In genomic region chr11:60924110-60924905, GRCh38 we compare ENCODE assay signal across 8 cellular contexts. TPM values are rescaled to one million over a fixed set of nuclear protein-coding genes. Genes with fewer than 3 reads are reported as not detected.
DNase-seq lines count a peak whose midpoint lies in the region; ATAC-seq and TF ChIP-seq lines count a peak whose summit lies in the region.

TMEM132A (plus strand) TSS chr11:60924460; CDS start chr11:60924634, 174 bp downstream.

- no peaks in the 10 kb centered on the region for H3K9me3 ChIP-seq in BE2C
- no peaks in the 10 kb centered on the region for H3K9me3 ChIP-seq in vagina

- no peaks in the 10 kb centered on the region for H3K27me3 ChIP-seq in BE2C
- no peaks in the 10 kb centered on the region for H3K27me3 ChIP-seq in vagina

- peaks cover 39% of the 10 kb centered on the region for H3K36me3 Mint-ChIP-seq in activated CD4-positive, alpha-beta memory T cell treated with anti-CD3 and anti-CD28 coated beads for 36 hours

- H3K27ac ChIP-seq in vagina, result peak within 1 kb of the TSS; percentile 35

- H3K4me3 ChIP-seq in BE2C (ENCODE audit: low read depth, low read length), result peak within 1 kb of the TSS; percentile 70
- H3K4me3 ChIP-seq in fibroblast of mammary gland (ENCODE audit: control insufficient read depth, low read depth, low read length), result peak within 1 kb of the TSS; percentile 48
- peak within 1 kb of the TSS; percentile 60 to 70 for H3K4me3 ChIP-seq in vagina

- H3K4me1 ChIP-seq in BE2C (peaks cover 3% of the 10 kb centered on the region; the same call in 1 of the 2 replicates), vagina (peaks cover 30% of the 10 kb centered on the region)

- no peak within 1 kb of the TSS for H3K27ac Mint-ChIP-seq in activated CD4-positive, alpha-beta memory T cell treated with anti-CD3 and anti-CD28 coated beads for 36 hours

- peak; percentile 80 for DNase-seq in BE2C
- DNase-seq in NCI-H187 (lab: John Stamatoyannopoulos, UW), result peak; percentile 41 to 78
- no peak for DNase-seq in activated CD4-positive, alpha-beta memory T cell treated with anti-CD3 and anti-CD28 coated beads for 36 hours
- peak; percentile 54 for DNase-seq in fibroblast of mammary gland (ENCODE audit: low read depth)
- DNase-seq in myocyte (ENCODE audit: low read depth), result peak; percentile 78
- DNase-seq in vagina (ENCODE audit: extremely low spot score in 2 of 2), result no peak
- DNase-seq in activated effector memory CD4-positive, alpha-beta T cell treated with Interleukin-2 at 50 U/mL for 16 hours, result no peak

- peaks cover 22% of the 10 kb centered on the region for H3K4me1 Mint-ChIP-seq in activated CD4-positive, alpha-beta memory T cell treated with anti-CD3 and anti-CD28 coated beads for 36 hours (ENCODE audit: low read depth)

- H3K9me3 Mint-ChIP-seq in activated CD4-positive, alpha-beta memory T cell treated with anti-CD3 and anti-CD28 coated beads for 36 hours, result no peaks in the 10 kb centered on the region

- CTCF ChIA-PET in activated CD4-positive, alpha-beta memory T cell treated with anti-CD3 and anti-CD28 coated beads for 36 hours (lab: Charles Lee), result interaction anchor here (0.6 to 1.0 kb wide), 2 partner anchors 9 to 46 kb away, joined by 3 to 5 read pairs; no protein-coding TSS in a partner anchor

- TF ChIP-seq CTCF in BE2C (IDR thresholded peaks at IDR 0.05; ENCODE audit: low read depth, low read length), result no peak
- no peak for TF ChIP-seq CTCF in fibroblast of mammary gland (conservative IDR thresholded peaks at IDR 0.05; ENCODE audit: control insufficient read depth, insufficient read depth, low read depth, low read length)
- TF ChIP-seq CTCF in vagina (IDR thresholded peaks at IDR 0.05), result no peak

- ATAC-seq in GM18868 (IDR thresholded peaks at IDR 0.05; ENCODE audit: unreplicated experiment), result peak; percentile 53

- H3K36me3 ChIP-seq in BE2C (peaks cover 14% of the 10 kb centered on the region), vagina (peaks cover 0 to 33% of the 10 kb centered on the region in 2 donors)

- POLR2A ChIA-PET in activated CD4-positive, alpha-beta memory T cell treated with anti-CD3 and anti-CD28 coated beads for 36 hours (lab: Charles Lee), result no interaction called here

- intact Hi-C loops in activated CD4-positive, alpha-beta memory T cell treated with anti-CD3 and anti-CD28 coated beads for 36 hours (cut with micrococcal nuclease), result loop anchor here (1.0 kb wide), 1 partner anchor 9 kb away; no protein-coding TSS in a partner anchor
- intact Hi-C loops in vagina (cut with DNase I), result no loop called here

- peaks cover 23% of the 10 kb centered on the region for H3K27me3 Mint-ChIP-seq in activated CD4-positive, alpha-beta memory T cell treated with anti-CD3 and anti-CD28 coated beads for 36 hours

- H3K4me3 Mint-ChIP-seq in activated CD4-positive, alpha-beta memory T cell treated with anti-CD3 and anti-CD28 coated beads for 36 hours, result peak within 1 kb of the TSS; percentile 46

- peak in 1 of 2 donors; percentile 37 for TF ChIP-seq POLR2A in vagina (IDR thresholded peaks at IDR 0.05)

RNA-seq across cellular contexts. Expression of gene TMEM132A, which starts in this region (rescaled TPM):
- polyA plus RNA-seq in BE2C (2012; ENCODE audit: insufficient read depth, insufficient read length, low read depth), result 365 TPM
- total RNA-seq in activated CD4-positive, alpha-beta memory T cell treated with anti-CD3 and anti-CD28 coated beads for 36 hours, result 1 to 10 TPM; 3.3 to 5.7 TPM
- total RNA-seq in myocyte (76.1 and 94.4 TPM in 2 replicates), vagina (6.1 TPM)
- polyA plus RNA-seq in myocyte (2012), result 115 TPM

Comparison
In these comparisons a context has a peak if more than half of its experiments do, and no peak if none do; other contexts are left out.
1. RNA of gene TMEM132A (total RNA-seq): 76.1 to 94.4 TPM in myocyte; 6.1 TPM in vagina (single experiment) and 3.3 to 5.7 TPM in activated CD4-positive, alpha-beta memory T cell treated with anti-CD3 and anti-CD28 coated beads for 36 hours; every median in the first group is over 10 times any median in the second.
2. DNase-seq: peak in BE2C (single experiment), NCI-H187 (2 of 2), fibroblast of mammary gland (single experiment) and myocyte (single experiment); none in activated CD4-positive, alpha-beta memory T cell treated with anti-CD3 and anti-CD28 coated beads for 36 hours (single experiment), vagina (0 of 2) and activated effector memory CD4-positive, alpha-beta T cell treated with Interleukin-2 at 50 U/mL for 16 hours (single experiment).
3. Peak in every context shown above with its lines, with median percentiles within 50 percentile points of each other: H3K4me3 ChIP-seq.